Comparison of ENCODE assay signal across 27 cellular contexts in genomic region chr3:173742491-173742890, GRCh38.
A peak's percentile ranks its signal among the peaks of the same experiment; 100 is the strongest.
DNase-seq lines count a peak whose midpoint lies in the region; ATAC-seq, FAIRE-seq and TF ChIP-seq lines count a peak whose summit lies in the region.
"Had no signal": no experiment of that assay in that cellular context is flagged by ENCODE, and none has a peak within 500 bp of the region (broad histone marks: within the 10 kb centered on the region; RNA-seq: fewer than 3 reads in every experiment).

No MANE protein-coding gene starts in this region.

- no peaks in the 10 kb centered on the region for H3K79me2 ChIP-seq in keratinocyte (ENCODE audit: control insufficient read depth, insufficient read depth, low read length)
- H3K79me2 ChIP-seq: hepatocyte had no signal

- DNase-seq in left ventricle myocardium inferior (no peak), Right ventricle myocardium superior (no peak), ascending aorta (ENCODE audit: low spot score in 2 of 2) (no peak), keratinocyte (ENCODE audit: low read depth, low spot score) (no peak), aorta (no peak), activated T-cell treated with anti-CD3 and anti-CD28 coated beads for 4 hours (no peak), A673 (ENCODE audit: low spot score) (no peak)
- DNase-seq: activated CD4-positive, alpha-beta T cell treated with anti-CD3 and anti-CD28 coated beads, Interleukin-2, amount 50 U/mL, for 1 hour; activated CD8-positive, alpha-beta memory T cell treated with anti-CD3 and anti-CD28 coated beads, Interleukin-2, amount 50 U/mL, for 48 hours; activated naive CD8-positive, alpha-beta T cell treated with anti-CD3 and anti-CD28 coated beads for 36 hours; Caco-2; colonic mucosa; DND-41; Kasumi-1; NCI-H1092; NCI-H2029 treated with DMSO at 0.1 percent for 48 hours; NCI-H345; small intestine; stimulated activated CD4-positive, alpha-beta T cell treated with anti-CD3 and anti-CD28 coated beads, Interleukin-2, amount 100 ng/mL, for 48 hours; stimulated activated naive CD4-positive, alpha-beta T cell had no signal

- no peaks in the 10 kb centered on the region for H3K36me3 ChIP-seq in left ventricle myocardium inferior
- no peaks in the 10 kb centered on the region for H3K36me3 ChIP-seq in ascending aorta
- H3K36me3 ChIP-seq in keratinocyte (ENCODE audit: control insufficient read depth in 2 of 2, extremely low read depth in 1 of 2, insufficient read depth in 2 of 2, low read length in 2 of 2), result no peaks in the 10 kb centered on the region
- H3K36me3 ChIP-seq in aorta (ENCODE audit: control insufficient read depth in 1 of 2, insufficient read depth in 2 of 2, low read length in 1 of 2), result no peaks in the 10 kb centered on the region
- no peaks in the 10 kb centered on the region for H3K36me3 ChIP-seq in A673 (ENCODE audit: insufficient read depth, low read length, poor library complexity, severe bottlenecking)
- H3K36me3 ChIP-seq: BLaER1 treated with 17β-estradiol and CSF1 and Interleukin-3, amounts not matched to agents 10 nM and 100 nM; colonic mucosa had no signal

- H3K27ac ChIP-seq in left ventricle myocardium inferior (replicated peaks) (no peak overlapping the region), ascending aorta (no peak overlapping the region), keratinocyte (ENCODE audit: control insufficient read depth, insufficient read depth, low read length) (no peak overlapping the region), aorta (ENCODE audit: low read depth in 1 of 2, low read length in 2 of 2) (no peak overlapping the region), A673 (ENCODE audit: low read depth, low read length, poor library complexity, severe bottlenecking) (no peak overlapping the region)
- H3K27ac ChIP-seq: BLaER1 treated with 17β-estradiol and CSF1 and Interleukin-3, amounts not matched to agents 10 nM and 100 nM; colonic mucosa; foreskin keratinocyte; hepatocyte; VCaP had no signal

- H3K9me1 ChIP-seq in keratinocyte (ENCODE audit: control insufficient read depth, extremely low read depth, insufficient read depth, low read length), result no peaks in the 10 kb centered on the region

- no peak overlapping the region for H3K9ac ChIP-seq in keratinocyte (ENCODE audit: control insufficient read depth, extremely low read depth, insufficient read depth, low read length)
- H3K9ac ChIP-seq: BLaER1 treated with 17β-estradiol and CSF1 and Interleukin-3, amounts not matched to agents 10 nM and 100 nM had no signal

- peak overlapping the region; percentile 29 for H3K4me2 ChIP-seq in keratinocyte (ENCODE audit: control insufficient read depth, extremely low read depth, insufficient read depth, low read depth, low read length)
- H3K4me2 ChIP-seq: BLaER1 treated with 17β-estradiol and CSF1 and Interleukin-3, amounts not matched to agents 10 nM and 100 nM; hepatocyte had no signal

- no peak overlapping the region for H2AFZ ChIP-seq in keratinocyte (ENCODE audit: control insufficient read depth, low read length)
- H2AFZ ChIP-seq: hepatocyte had no signal

- BruUV-seq in A673 (replicated peaks; lab: Mats Ljungman, UMichigan), result no TSS peak

- intact Hi-C loops in left ventricle myocardium inferior (cut with micrococcal nuclease) (no loop called here), Right ventricle myocardium superior (cut with DNase I) (no loop called here), ascending aorta (cut with DNase I) (no loop called here), aorta (cut with DNase I) (no loop called here), A673 (cut with micrococcal nuclease; ENCODE audit: unreplicated experiment) (no loop called here)

- no peaks in the 10 kb centered on the region for H3K4me1 ChIP-seq in left ventricle myocardium inferior
- H3K4me1 ChIP-seq in ascending aorta, result no peaks in the 10 kb centered on the region
- H3K4me1 ChIP-seq in keratinocyte (ENCODE audit: control insufficient read depth, extremely low read depth, insufficient read depth, low read length), result peaks cover 6% of the 10 kb centered on the region
- H3K4me1 ChIP-seq in aorta (ENCODE audit: control insufficient read depth in 1 of 2, insufficient read depth in 2 of 2, low read length in 2 of 2), result no peaks in the 10 kb centered on the region
- H3K4me1 ChIP-seq in A673 (ENCODE audit: insufficient read depth, low read length, poor library complexity, severe bottlenecking), result no peaks in the 10 kb centered on the region
- H3K4me1 ChIP-seq: BLaER1 treated with 17β-estradiol and CSF1 and Interleukin-3, amounts not matched to agents 10 nM and 100 nM; Caco-2; colonic mucosa had no signal

- H3K9me3 ChIP-seq in left ventricle myocardium inferior (replicated peaks) (no peaks in the 10 kb centered on the region), ascending aorta (no peaks in the 10 kb centered on the region), keratinocyte (ENCODE audit: control insufficient read depth, low read depth, low read length) (no peaks in the 10 kb centered on the region), aorta (ENCODE audit: control insufficient read depth, low read length) (no peaks in the 10 kb centered on the region), A673 (ENCODE audit: low read depth, low read length, poor library complexity, severe bottlenecking) (no peaks in the 10 kb centered on the region)
- H3K9me3 ChIP-seq: BLaER1 treated with 17β-estradiol and CSF1 and Interleukin-3, amounts not matched to agents 10 nM and 100 nM; Caco-2; colonic mucosa had no signal

- no peak for TF ChIP-seq CTCF in left ventricle myocardium inferior (IDR thresholded peaks at IDR 0.05; ENCODE audit: borderline replicate concordance)
- no peak for TF ChIP-seq CTCF in ascending aorta (IDR thresholded peaks at IDR 0.05)
- no peak for TF ChIP-seq CTCF in keratinocyte (optimal IDR thresholded peaks at IDR 0.05 in 1 of 3, IDR thresholded peaks at IDR 0.05 in 1 of 3, conservative IDR thresholded peaks at IDR 0.05 in 1 of 3; ENCODE audit: extremely low read depth in 1 of 3, insufficient read depth in 2 of 3, low read length in 3 of 3)
- TF ChIP-seq CTCF in A673 (conservative IDR thresholded peaks at IDR 0.05; ENCODE audit: low read depth, low read length), result no peak

- H3K27me3 ChIP-seq in left ventricle myocardium inferior (ENCODE audit: low read depth), result no peaks in the 10 kb centered on the region
- H3K27me3 ChIP-seq in ascending aorta, result no peaks in the 10 kb centered on the region
- no peaks in the 10 kb centered on the region for H3K27me3 ChIP-seq in keratinocyte (ENCODE audit: control insufficient read depth, extremely low read depth, insufficient read depth, low read length)
- H3K27me3 ChIP-seq in aorta (ENCODE audit: control insufficient read depth in 1 of 2, insufficient read depth in 2 of 2, low read length in 1 of 2), result no peaks in the 10 kb centered on the region
- H3K27me3 ChIP-seq in A673 (replicated peaks; ENCODE audit: insufficient read depth, low read depth, low read length, poor library complexity), result no peaks in the 10 kb centered on the region
- H3K27me3 ChIP-seq: BLaER1 treated with 17β-estradiol and CSF1 and Interleukin-3, amounts not matched to agents 10 nM and 100 nM; colonic mucosa; foreskin keratinocyte; hepatocyte had no signal

- no peaks in the 10 kb centered on the region for H4K20me1 ChIP-seq in keratinocyte (ENCODE audit: control insufficient read depth, extremely low read depth, insufficient read depth, low read length)
- H4K20me1 ChIP-seq: BLaER1 treated with 17β-estradiol and CSF1 and Interleukin-3, amounts not matched to agents 10 nM and 100 nM had no signal

- WGBS in aorta, 2 donors, result 22 to 25% methylated on average over 1 of the region's 1 CpG

- peak overlapping the region; percentile 30 for H3K4me3 ChIP-seq in left ventricle myocardium inferior
- peak overlapping the region; percentile 37 to 39 for H3K4me3 ChIP-seq in ascending aorta
- H3K4me3 ChIP-seq in keratinocyte (ENCODE audit: control insufficient read depth in 2 of 3, extremely low read depth in 1 of 3, insufficient read depth in 2 of 3, low read depth in 1 of 3, low read length in 3 of 3), result no peak overlapping the region
- H3K4me3 ChIP-seq in aorta (ENCODE audit: low read length in 2 of 2), result peak overlapping the region; percentile 26 to 43
- no peak overlapping the region for H3K4me3 ChIP-seq in A673 (ENCODE audit: low read depth, low read length, poor library complexity, severe bottlenecking)
- H3K4me3 ChIP-seq: BLaER1 treated with 17β-estradiol and CSF1 and Interleukin-3, amounts not matched to agents 10 nM and 100 nM; colonic mucosa; hepatocyte had no signal

- FAIRE-seq in keratinocyte (lab: Jason Lieb, UNC), result no peak
- FAIRE-seq: GM12892, small intestine had no signal

- dilution Hi-C loops in keratinocyte (cut with MboI; ENCODE audit: extremely low pct_ligation_motif_present, low sequenced_read_pairs), result no loop called here

- no peak for ATAC-seq in Right ventricle myocardium superior (ENCODE audit: poor library complexity)
- ATAC-seq in aorta (ENCODE audit: low FRiP score), result no peak
- ATAC-seq in HG03135 (IDR thresholded peaks at IDR 0.05; ENCODE audit: unreplicated experiment), result no peak
- ATAC-seq: Panc1 had no signal

- CTCF ChIA-PET in A673 (lab: Charles Lee), result no interaction called here

- POLR2A ChIA-PET in A673 (lab: Charles Lee; ENCODE audit: low non-redundant PET), result no interaction called here

Comparison
In these comparisons a context has a peak if more than half of its experiments do, and no peak if none do; other contexts are left out.
1. H3K4me3 ChIP-seq: peak in left ventricle myocardium inferior (single experiment), ascending aorta (2 of 2) and aorta (2 of 2); none in keratinocyte (0 of 3) and A673 (single experiment).